23 cellular contexts compared by ENCODE assay signal in the genomic region with DNA sequence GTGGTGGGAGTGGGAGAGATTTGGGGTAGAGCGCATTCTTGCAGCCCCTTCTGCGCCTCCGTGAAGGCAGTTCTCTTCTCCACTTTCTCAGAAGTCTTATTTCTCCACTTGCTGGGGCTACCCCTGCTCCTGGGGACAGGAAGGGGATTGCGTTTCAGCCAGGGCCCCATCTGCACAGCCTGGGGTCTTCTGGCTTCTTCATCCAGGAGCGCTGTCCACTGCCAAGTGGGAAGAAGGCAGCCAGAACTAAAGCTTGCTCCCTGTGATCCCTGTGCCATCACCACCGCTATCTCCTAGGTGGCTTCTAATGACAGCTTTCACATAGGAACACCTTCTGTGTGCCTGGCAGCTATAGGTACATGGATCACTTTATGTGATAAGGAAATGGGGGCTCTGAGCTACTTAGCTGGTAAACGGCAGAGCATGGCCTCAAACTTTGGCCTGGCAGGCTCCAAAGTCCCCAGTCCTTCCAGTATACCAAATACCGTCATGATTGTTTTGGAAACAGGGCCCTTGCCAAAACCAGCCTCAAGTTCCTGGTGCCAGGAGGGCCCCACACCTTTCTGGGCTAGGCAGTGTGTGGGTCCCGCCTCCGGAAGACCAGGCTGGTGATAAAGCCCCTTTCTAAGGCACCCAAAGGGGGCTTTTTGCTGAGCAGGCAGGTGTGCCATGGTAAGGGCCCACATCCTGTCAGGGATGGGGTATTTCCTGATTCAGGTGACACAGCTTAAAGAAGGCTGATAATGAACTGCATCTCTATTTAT.
DNase-seq lines count a peak whose midpoint lies in the region; ATAC-seq, FAIRE-seq and TF ChIP-seq lines count a peak whose summit lies in the region.
"Had no signal": no experiment of that assay in that cellular context is flagged by ENCODE, and none has a peak within 500 bp of the region (broad histone marks: within the 10 kb centered on the region; RNA-seq: fewer than 3 reads in every experiment).

No MANE protein-coding gene starts in this region.

- H3K4ac ChIP-seq in IMR-90 (ENCODE audit: low read depth, low read length) (no peak overlapping the region), mesenchymal stem cell (ENCODE audit: low read depth in 1 of 2, low read length in 2 of 2) (no peak overlapping the region)

- H3K4me2 ChIP-seq in IMR-90 (ENCODE audit: low read depth, low read length) = no peak overlapping the region
- H3K4me2 ChIP-seq in GM12878 (ENCODE audit: control insufficient read depth, insufficient read depth) = no peak overlapping the region
- H3K4me2 ChIP-seq in mesenchymal stem cell (ENCODE audit: low read length, poor library complexity, severe bottlenecking) = no peak overlapping the region

- H3K4me3 Mint-ChIP-seq in activated T-cell treated with anti-CD3 and anti-CD28 coated beads, Interleukin-2, amount 50 U/mL, for 72 hours = no peak overlapping the region
- H3K4me3 Mint-ChIP-seq: activated naive CD8-positive, alpha-beta T cell; activated T-helper 1 cell treated with anti-CD3 and anti-CD28 coated beads, Interleukin-12 subunit alpha, Interleukin-12 subunit beta, Interleukin-2, Interleukin-4 antibody, amounts not matched to agents 30 ng/mL and 10 ng/mL and 1 ng/mL, durations not matched to agents 14 hours and 24 hours and 36 hours; CD14-positive monocyte had no signal

- FAIRE-seq in GM12878 (lab: Jason Lieb, UNC) = no peak
- FAIRE-seq: colon, endometrium, GM12891 had no signal

- H3K36me3 ChIP-seq in IMR-90 (ENCODE audit: control insufficient read depth, insufficient read depth, low read length) (no peaks in the 10 kb centered on the region), GM12878 (ENCODE audit: control insufficient read depth in 2 of 2, insufficient read depth in 2 of 2, low read length in 1 of 2) (no peaks in the 10 kb centered on the region), mesenchymal stem cell (ENCODE audit: control insufficient read depth in 1 of 2, insufficient read depth in 2 of 2, low read depth in 1 of 2, low read length in 2 of 2) (no peaks in the 10 kb centered on the region), A673 (ENCODE audit: insufficient read depth, low read length, poor library complexity, severe bottlenecking) (no peaks in the 10 kb centered on the region)
- H3K36me3 ChIP-seq: lower lobe of right lung, vagina had no signal

- H3K9me1 ChIP-seq in IMR-90 (ENCODE audit: insufficient read depth, low read length) = no peaks in the 10 kb centered on the region

- H2AFZ ChIP-seq in IMR-90 (replicated peaks; ENCODE audit: low read length, poor library complexity) (peak overlapping the region; percentile 61), GM12878 (ENCODE audit: control insufficient read depth, low read depth, low read length) (no peak overlapping the region; the same call in 1 of the 2 replicates), mesenchymal stem cell (ENCODE audit: low read depth, low read length) (no peak overlapping the region)

- TF ChIP-seq CTCF in 22Rv1 (IDR thresholded peaks at IDR 0.05) (peak; percentile 44), IMR-90 (conservative IDR thresholded peaks at IDR 0.05; ENCODE audit: low read depth, low read length) (no peak), GM12878 (IDR thresholded peaks at IDR 0.05 in 2 of 3, conservative IDR thresholded peaks at IDR 0.05 in 1 of 3; ENCODE audit: control insufficient read depth in 2 of 3, extremely low read depth in 1 of 3, insufficient read depth in 1 of 3, low read depth in 3 of 3, low read length in 3 of 3) (no peak), A673 (conservative IDR thresholded peaks at IDR 0.05; ENCODE audit: low read depth, low read length) (no peak; the same call in 1 of the 2 replicates)

- H3K9me3 ChIP-seq in IMR-90 (ENCODE audit: control insufficient read depth, insufficient read depth, low read length) (no peaks in the 10 kb centered on the region), GM12878 (replicated peaks; ENCODE audit: control insufficient read depth, insufficient read depth, low read length) (no peaks in the 10 kb centered on the region; the same call in 2 of the 3 replicates), mesenchymal stem cell (ENCODE audit: control insufficient read depth, low read length) (no peaks in the 10 kb centered on the region), A673 (ENCODE audit: low read depth, low read length, poor library complexity, severe bottlenecking) (no peaks in the 10 kb centered on the region)
- H3K9me3 ChIP-seq: body of pancreas, lower lobe of right lung, vagina had no signal

- no peak overlapping the region for H4K91ac ChIP-seq in IMR-90 (ENCODE audit: insufficient read depth, low read depth, low read length)
- H4K91ac ChIP-seq in mesenchymal stem cell (ENCODE audit: low read length) = no peak overlapping the region

- TF ChIP-seq POLR2A in IMR-90 (IDR thresholded peaks at IDR 0.05; ENCODE audit: low read depth, low read length) (no peak), GM12878 (IDR thresholded peaks at IDR 0.05; ENCODE audit: low read depth, low read length) (no peak)

- H2AK5ac ChIP-seq in IMR-90 (ENCODE audit: low read depth, low read length) (no peak overlapping the region), mesenchymal stem cell (ENCODE audit: low read length, severe bottlenecking) (no peak overlapping the region)

- H3K4me3 ChIP-seq in IMR-90 (ENCODE audit: insufficient read depth, low read depth, low read length) (no peak overlapping the region), GM12878 (no peak overlapping the region), mesenchymal stem cell (ENCODE audit: insufficient read depth in 1 of 2, low read depth in 1 of 2, low read length in 2 of 2) (no peak overlapping the region), A673 (ENCODE audit: low read depth, low read length, poor library complexity, severe bottlenecking) (no peak overlapping the region)
- H3K4me3 ChIP-seq: body of pancreas, lower lobe of right lung, SK-N-MC, skin epidermis, vagina had no signal

- H3K79me1 ChIP-seq in IMR-90 (ENCODE audit: low read depth in 1 of 2, low read length in 2 of 2) (no peaks in the 10 kb centered on the region), mesenchymal stem cell (replicated peaks; ENCODE audit: low read length, poor library complexity, severe bottlenecking) (no peaks in the 10 kb centered on the region)

- BruUV-seq in IMR-90 (replicated peaks; lab: Mats Ljungman, UMichigan) = no TSS peak
- BruUV-seq in GM12878 (replicated peaks; lab: Mats Ljungman, UMichigan) = no TSS peak
- BruUV-seq in A673 (replicated peaks; lab: Mats Ljungman, UMichigan) = no TSS peak

- H4K8ac ChIP-seq in IMR-90 (ENCODE audit: low read depth in 2 of 2, low read length in 2 of 2) = no peak overlapping the region
- H4K8ac ChIP-seq in mesenchymal stem cell (ENCODE audit: low read length) = no peak overlapping the region

- in situ Hi-C loops in IMR-90 (cut with MboI; ENCODE audit: low sequenced_read_pairs) (loop anchor here (10.0 kb wide), 2 partner anchors 377 to 477 kb away; no protein-coding TSS in a partner anchor), GM12878 (cut with MboI) (loop anchor here (5.0 to 25.0 kb wide), 2 partner anchors 474 to 759 kb away; no protein-coding TSS in a partner anchor)

- WGBS in IMR-90 (ENCODE audit: extremely low coverage in 2 of 2, insufficient read length in 1 of 2), 2 experiments = 100% methylated on average over 1 of the region's 10 CpGs; no CpG with 5 or more reads in 1 of the 2 experiments
- 37% methylated on average over 10 of the region's 10 CpGs for WGBS in GM12878 (ENCODE audit: insufficient coverage, insufficient replicate concordance, low lambda C conversion rate, missing lambda C conversion rate)
- WGBS in mesenchymal stem cell = 54% methylated on average over 10 of the region's 10 CpGs

- SMC1A ChIA-PET in GM12878 (lab: Charles Lee; ENCODE audit: uncharacterized antibody, unreplicated experiment) = interaction anchor here (0.9 to 4.3 kb wide), 14 partner anchors 71 to 767 kb away, joined by 3 to 26 read pairs (median 4); no protein-coding TSS in a partner anchor

- H2BK12ac ChIP-seq in mesenchymal stem cell (ENCODE audit: low read length in 2 of 2) = no peak overlapping the region

- dilution Hi-C loops in IMR-90 (cut with HindIII; ENCODE audit: low sequenced_read_pairs, unreplicated experiment) = no loop called here

- H3K18ac ChIP-seq in IMR-90 (ENCODE audit: low read depth, low read length) = no peak overlapping the region
- H3K18ac ChIP-seq in mesenchymal stem cell (ENCODE audit: low read depth in 1 of 2, low read length in 2 of 2) = no peak overlapping the region

- H2BK5ac ChIP-seq in IMR-90 (ENCODE audit: low read depth, low read length, poor library complexity, severe bottlenecking) = no peak overlapping the region
- no peak overlapping the region for H2BK5ac ChIP-seq in mesenchymal stem cell (ENCODE audit: low read depth, low read length, poor library complexity, severe bottlenecking)

- CTCF ChIA-PET in IMR-90 (lab: Yijun Ruan, JAX) (interaction anchor here (0.6 to 1.4 kb wide), 6 partner anchors 13 to 388 kb away, joined by 3 read pairs; no protein-coding TSS in a partner anchor), GM12878 (lab: Yijun Ruan, JAX) (interaction anchor here (0.8 to 5.1 kb wide), 22 partner anchors 10 to 765 kb away, joined by 3 to 44 read pairs (median 4); no protein-coding TSS in a partner anchor), A673 (lab: Charles Lee) (interaction anchor here (0.5 to 3.1 kb wide), 10 partner anchors 11 to 765 kb away, joined by 3 to 24 read pairs (median 4); no protein-coding TSS in a partner anchor)

- H3K56ac ChIP-seq in IMR-90 (ENCODE audit: extremely low read depth, insufficient read depth, low read length) = no peak overlapping the region

- H3K14ac ChIP-seq in IMR-90 (replicated peaks; ENCODE audit: low read depth, low read length) = no peak overlapping the region
- H3K14ac ChIP-seq in mesenchymal stem cell (ENCODE audit: low read length in 2 of 2) = no peak overlapping the region

- no peaks in the 10 kb centered on the region for H3K9me3 Mint-ChIP-seq in activated T-cell treated with anti-CD3 and anti-CD28 coated beads, Interleukin-2, amount 50 U/mL, for 72 hours
- H3K9me3 Mint-ChIP-seq: activated T-helper 1 cell treated with anti-CD3 and anti-CD28 coated beads, Interleukin-12 subunit alpha, Interleukin-12 subunit beta, Interleukin-2, Interleukin-4 antibody, amounts not matched to agents 30 ng/mL and 10 ng/mL and 1 ng/mL, durations not matched to agents 14 hours and 24 hours and 36 hours had no signal

- H3K27ac Mint-ChIP-seq in activated T-cell treated with anti-CD3 and anti-CD28 coated beads, Interleukin-2, amount 50 U/mL, for 72 hours = no peak overlapping the region
- H3K27ac Mint-ChIP-seq: activated naive CD8-positive, alpha-beta T cell; activated T-helper 1 cell treated with anti-CD3 and anti-CD28 coated beads, Interleukin-12 subunit alpha, Interleukin-12 subunit beta, Interleukin-2, Interleukin-4 antibody, amounts not matched to agents 30 ng/mL and 10 ng/mL and 1 ng/mL, durations not matched to agents 14 hours and 24 hours and 36 hours; CD14-positive monocyte had no signal

- no peak overlapping the region for H4K5ac ChIP-seq in IMR-90 (ENCODE audit: low read depth, low read length)

- H4K20me1 ChIP-seq in IMR-90 (ENCODE audit: insufficient read depth, low read length) = no peaks in the 10 kb centered on the region
- H4K20me1 ChIP-seq in GM12878 (ENCODE audit: control insufficient read depth, insufficient read depth) = no peaks in the 10 kb centered on the region

- POLR2A ChIA-PET in IMR-90 (lab: Charles Lee; ENCODE audit: unreplicated experiment) = no interaction called here
- POLR2A ChIA-PET in GM12878 (lab: Charles Lee) = no interaction called here
- POLR2A ChIA-PET in A673 (lab: Charles Lee; ENCODE audit: low non-redundant PET) = no interaction called here

- no peak overlapping the region for H2BK120ac ChIP-seq in IMR-90 (ENCODE audit: low read depth, low read length)
- no peak overlapping the region for H2BK120ac ChIP-seq in mesenchymal stem cell (ENCODE audit: low read depth, low read length)

- no peak for TF ChIP-seq RAD21 in IMR-90 (IDR thresholded peaks at IDR 0.05; ENCODE audit: low read length)
- no peak for TF ChIP-seq RAD21 in GM12878 (IDR thresholded peaks at IDR 0.05; ENCODE audit: insufficient read depth, low read depth, low read length)

- no peak overlapping the region for H3K23ac ChIP-seq in IMR-90 (ENCODE audit: low read depth, low read length)
- no peak overlapping the region for H3K23ac ChIP-seq in mesenchymal stem cell (ENCODE audit: low read length in 2 of 2)

- no peak for ATAC-seq in IMR-90 (ENCODE audit: low read depth)
- peak; percentile 35 for ATAC-seq in GM12878
- ATAC-seq in HG02938 (IDR thresholded peaks at IDR 0.05; ENCODE audit: unreplicated experiment) = no peak
- no peak for ATAC-seq in activated T-cell treated with anti-CD3 and anti-CD28 coated beads, Interleukin-2, amount 50 U/mL, for 72 hours (replicated peaks in 1 of 2)

- H3K27me3 Mint-ChIP-seq in activated T-cell treated with anti-CD3 and anti-CD28 coated beads, Interleukin-2, amount 50 U/mL, for 72 hours (ENCODE audit: low read depth) = peaks cover 29% of the 10 kb centered on the region

- no peaks in the 10 kb centered on the region for H3K36me3 Mint-ChIP-seq in activated T-cell treated with anti-CD3 and anti-CD28 coated beads, Interleukin-2, amount 50 U/mL, for 72 hours (ENCODE audit: insufficient read depth in 2 of 2)
- H3K36me3 Mint-ChIP-seq: activated naive CD8-positive, alpha-beta T cell; CD14-positive monocyte had no signal

- no peak overlapping the region for H3K27ac ChIP-seq in 22Rv1
- H3K27ac ChIP-seq in IMR-90 (ENCODE audit: insufficient read depth, low read length) = no peak overlapping the region
- no peak overlapping the region for H3K27ac ChIP-seq in GM12878 (ENCODE audit: control insufficient read depth, insufficient read depth)
- no peak overlapping the region for H3K27ac ChIP-seq in mesenchymal stem cell (ENCODE audit: low read length, poor library complexity, severe bottlenecking)
- no peak overlapping the region for H3K27ac ChIP-seq in A673 (ENCODE audit: low read depth, low read length, poor library complexity, severe bottlenecking)
- H3K27ac ChIP-seq: body of pancreas, lower lobe of right lung, SK-N-MC, skin epidermis, vagina had no signal

- H3K9ac ChIP-seq in IMR-90 (ENCODE audit: low read depth, low read length) = no peak overlapping the region
- no peak overlapping the region for H3K9ac ChIP-seq in GM12878 (ENCODE audit: control insufficient read depth, insufficient read depth, low read length)
- no peak overlapping the region for H3K9ac ChIP-seq in mesenchymal stem cell (ENCODE audit: low read length)

- no peak overlapping the region for H2BK20ac ChIP-seq in IMR-90 (ENCODE audit: low read depth, low read length)

- H2AK9ac ChIP-seq in IMR-90 (replicated peaks; ENCODE audit: low read depth, low read length, poor library complexity) = peak overlapping the region; percentile 58

- H3K27me3 ChIP-seq in IMR-90 (ENCODE audit: control insufficient read depth, insufficient read depth, low read length) = peaks cover 13% of the 10 kb centered on the region
- no peaks in the 10 kb centered on the region; a peak in 2 of 4 replicates for H3K27me3 ChIP-seq in GM12878 (replicated peaks in 1 of 2; ENCODE audit: control insufficient read depth in 2 of 2, insufficient read depth in 2 of 2, low read length in 1 of 2)
- H3K27me3 ChIP-seq in mesenchymal stem cell (ENCODE audit: control insufficient read depth in 1 of 2, insufficient read depth in 1 of 2, low read length in 2 of 2) = peaks cover 54 to 55% of the 10 kb centered on the region in 2 experiments
- H3K27me3 ChIP-seq in A673 (replicated peaks; ENCODE audit: insufficient read depth, low read depth, low read length, poor library complexity) = peaks cover 71% of the 10 kb centered on the region
- H3K27me3 ChIP-seq: body of pancreas, vagina had no signal

- no peaks in the 10 kb centered on the region for H3K79me2 ChIP-seq in GM12878 (ENCODE audit: control insufficient read depth, insufficient read depth, low read length)

- intact Hi-C loops in IMR-90 (cut with micrococcal nuclease) (loop anchor here (1.0 to 10.0 kb wide), 6 partner anchors 231 to 635 kb away; no protein-coding TSS in a partner anchor), GM12878 (cut with micrococcal nuclease; ENCODE audit: unreplicated experiment) (loop anchor here (1.0 to 5.0 kb wide), 5 partner anchors 86 to 765 kb away; no protein-coding TSS in a partner anchor), A673 (cut with micrococcal nuclease; ENCODE audit: unreplicated experiment) (loop anchor here (1.0 to 10.0 kb wide), 10 partner anchors 230 to 909 kb away; no protein-coding TSS in a partner anchor)

- DNase-seq in IMR-90 (no peak), GM12878 (ENCODE audit: low read depth, low spot score) (no peak), mesenchymal stem cell (no peak), kidney tubule cell (ENCODE audit: low spot score) (no peak), A673 (ENCODE audit: low spot score) (no peak)
- DNase-seq in activated T-cell treated with anti-CD3 and anti-CD28 coated beads, Interleukin-2, amount 50 U/mL, for 72 hours = no peak
- DNase-seq: activated CD4-positive, CD25-positive, alpha-beta regulatory T cell treated with anti-CD3 and anti-CD28 coated beads, Interleukin-2, amount 50 U/mL, for 72 hours; GF-D8; stimulated activated CD4-positive, alpha-beta T cell treated with anti-CD3 and anti-CD28 coated beads, Interleukin-4, amount 100 ng/mL, for 24 hours; T1000 had no signal

- RAD21 ChIA-PET in GM12878 (lab: Charles Lee; ENCODE audit: unreplicated experiment) = interaction anchor here (0.8 to 3.3 kb wide), 8 partner anchors 87 to 765 kb away, joined by 3 to 11 read pairs (median 5); no protein-coding TSS in a partner anchor

- no peaks in the 10 kb centered on the region for H3K4me1 ChIP-seq in IMR-90 (ENCODE audit: control insufficient read depth, insufficient read depth, low read length)
- no peaks in the 10 kb centered on the region for H3K4me1 ChIP-seq in GM12878 (ENCODE audit: control insufficient read depth, insufficient read depth, low read length)
- H3K4me1 ChIP-seq in mesenchymal stem cell (ENCODE audit: control insufficient read depth, insufficient read depth, low read depth, low read length) = peaks cover 4% of the 10 kb centered on the region
- no peaks in the 10 kb centered on the region for H3K4me1 ChIP-seq in A673 (ENCODE audit: insufficient read depth, low read length, poor library complexity, severe bottlenecking)
- H3K4me1 ChIP-seq: lower lobe of right lung, vagina had no signal

- no peak for TF ChIP-seq EP300 in GM12878 (IDR thresholded peaks at IDR 0.05; ENCODE audit: borderline replicate concordance in 1 of 2, control insufficient read depth in 1 of 2, low read depth in 2 of 2, low read length in 2 of 2)

- H2BK15ac ChIP-seq in IMR-90 (ENCODE audit: low read depth, low read length) (no peak overlapping the region), mesenchymal stem cell (ENCODE audit: low read depth, poor library complexity, severe bottlenecking) (peak overlapping the region; percentile 41)

- no peaks in the 10 kb centered on the region for H3K4me1 Mint-ChIP-seq in activated T-cell treated with anti-CD3 and anti-CD28 coated beads, Interleukin-2, amount 50 U/mL, for 72 hours (ENCODE audit: low read depth)
- H3K4me1 Mint-ChIP-seq: CD14-positive monocyte had no signal
